Comparison of ENCODE assay signal across 8 cellular contexts in the genomic region with DNA sequence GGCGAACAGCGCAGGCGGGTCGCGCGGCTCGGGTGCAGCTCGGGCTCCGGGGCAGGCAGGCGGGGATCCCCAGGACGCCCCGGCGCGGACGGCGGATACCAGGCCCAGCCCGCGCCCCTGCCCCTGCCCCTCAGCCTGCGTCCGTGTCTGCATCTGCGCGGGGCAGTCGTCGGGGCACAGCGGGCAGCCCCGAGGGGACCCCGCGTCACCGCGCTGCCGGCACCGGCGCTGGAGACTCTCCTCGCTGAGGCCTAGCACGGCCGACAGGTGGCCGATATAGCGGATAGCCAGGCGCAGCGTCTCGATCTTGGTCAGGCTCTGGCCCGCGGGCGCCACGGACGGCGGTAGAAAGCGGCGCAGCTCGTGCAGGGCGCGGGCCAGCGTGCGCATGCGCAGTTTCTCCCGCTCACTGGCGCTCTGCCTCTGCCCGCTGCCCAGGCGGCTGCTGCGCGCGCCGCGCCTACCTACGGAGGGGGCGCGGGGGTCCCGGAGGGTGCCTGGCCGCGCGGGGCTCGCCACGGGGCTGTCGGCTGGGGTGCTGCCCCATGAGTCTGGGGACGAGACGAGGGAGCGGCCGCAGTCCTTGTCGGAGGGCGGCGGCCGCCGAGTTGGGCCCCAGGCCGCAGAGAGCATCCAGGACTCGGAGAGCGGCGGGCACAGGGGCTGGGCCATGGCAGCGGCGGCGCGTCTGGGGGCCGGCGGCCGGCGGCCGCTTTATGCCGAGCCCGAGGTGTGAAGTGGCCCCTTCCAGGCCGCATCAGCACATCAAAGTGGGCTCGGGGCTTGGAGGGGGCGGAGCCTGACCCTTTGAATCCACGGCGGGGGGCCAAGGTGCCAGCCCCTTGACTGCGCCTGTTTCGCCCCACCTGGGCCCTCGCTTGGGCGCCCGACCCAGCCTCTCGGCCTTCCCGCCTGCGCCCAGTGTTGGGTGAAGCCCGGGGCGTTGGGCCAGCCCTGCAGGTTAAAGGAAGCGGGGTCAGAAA. TPM values are rescaled to one million over a fixed set of nuclear protein-coding genes. Genes with fewer than 3 reads are reported as not detected.
DNase-seq lines count a peak whose midpoint lies in the region; ATAC-seq and TF ChIP-seq lines count a peak whose summit lies in the region.

A gene with protein sequence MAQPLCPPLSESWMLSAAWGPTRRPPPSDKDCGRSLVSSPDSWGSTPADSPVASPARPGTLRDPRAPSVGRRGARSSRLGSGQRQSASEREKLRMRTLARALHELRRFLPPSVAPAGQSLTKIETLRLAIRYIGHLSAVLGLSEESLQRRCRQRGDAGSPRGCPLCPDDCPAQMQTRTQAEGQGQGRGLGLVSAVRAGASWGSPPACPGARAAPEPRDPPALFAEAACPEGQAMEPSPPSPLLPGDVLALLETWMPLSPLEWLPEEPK (minus strand): TSS at position 690 of the 983 bp plus-strand sequence. CDS start 18 bp downstream, at position 672.

- peak within 1 kb of the TSS; percentile 93 to 99 (median 96) for H3K4me2 ChIP-seq in BLaER1 treated with 17β-estradiol and CSF1 and Interleukin-3, amounts not matched to agents 10 nM and 100 nM

- no peaks in the 10 kb centered on the region for H3K36me3 ChIP-seq in BLaER1 treated with 17β-estradiol and CSF1 and Interleukin-3, amounts not matched to agents 10 nM and 100 nM
- no peaks in the 10 kb centered on the region for H3K36me3 ChIP-seq in left lung

- H3K27me3 ChIP-seq in BLaER1 treated with 17β-estradiol and CSF1 and Interleukin-3, amounts not matched to agents 10 nM and 100 nM: peaks cover 28 to 48% (median 40%) of the 10 kb centered on the region in 11 experiments
- peaks cover 10 to 55% of the 10 kb centered on the region in 2 donors for H3K27me3 ChIP-seq in left lung

- peak within 1 kb of the TSS; percentile 68 to 84 (median 77) for H3K9ac ChIP-seq in BLaER1 treated with 17β-estradiol and CSF1 and Interleukin-3, amounts not matched to agents 10 nM and 100 nM

- DNase-seq in NCI-H524 (lab: John Stamatoyannopoulos, UW) (peak; percentile 85 to 95), cortex of kidney (lab: John Stamatoyannopoulos, UW) (peak; percentile 30), left lung (peak; percentile 94 to 99)
- peak; percentile 91 for DNase-seq in activated CD4-positive, alpha-beta T cell treated with anti-CD3 and anti-CD28 coated beads for 48 hours
- peak; percentile 77 for DNase-seq in stimulated activated CD4-positive, alpha-beta T cell treated with anti-CD3 and anti-CD28 coated beads, Interleukin-2, amount 100 ng/mL, for 4 hours (ENCODE audit: low read depth)

- peaks cover 0 to 14% (median 0%) of the 10 kb centered on the region in 11 experiments; a peak in 3 of 22 replicates for H4K20me1 ChIP-seq in BLaER1 treated with 17β-estradiol and CSF1 and Interleukin-3, amounts not matched to agents 10 nM and 100 nM

- H3K27ac ChIP-seq in BLaER1 treated with 17β-estradiol and CSF1 and Interleukin-3, amounts not matched to agents 10 nM and 100 nM: peak within 1 kb of the TSS in 9 of 11 experiments; percentile 23 to 56 (median 46); a peak in 14 of 22 replicates
- peak within 1 kb of the TSS in 1 of 2 donors; percentile 53 for H3K27ac ChIP-seq in left lung

- peaks cover 15 to 39% (median 32%) of the 10 kb centered on the region in 10 experiments; a peak in 19 of 20 replicates for H3K4me1 ChIP-seq in BLaER1 treated with 17β-estradiol and CSF1 and Interleukin-3, amounts not matched to agents 10 nM and 100 nM
- H3K4me1 ChIP-seq in left lung: peaks cover 4 to 17% of the 10 kb centered on the region in 2 donors

- TF ChIP-seq CTCF in left lung (IDR thresholded peaks at IDR 0.05): peak; percentile 64 to 85

- intact Hi-C loops in left lung (cut with DNase I): no loop called here

- no peaks in the 10 kb centered on the region for H3K9me3 ChIP-seq in BLaER1 treated with 17β-estradiol and CSF1 and Interleukin-3, amounts not matched to agents 10 nM and 100 nM (replicated peaks in 1 of 11)
- no peaks in the 10 kb centered on the region for H3K9me3 ChIP-seq in left lung

- peak within 1 kb of the TSS; percentile 57 to 77 (median 68) for H3K4me3 ChIP-seq in BLaER1 treated with 17β-estradiol and CSF1 and Interleukin-3, amounts not matched to agents 10 nM and 100 nM
- peak within 1 kb of the TSS; percentile 56 to 69 for H3K4me3 ChIP-seq in left lung

- ATAC-seq in GM19324 (IDR thresholded peaks at IDR 0.05; ENCODE audit: low FRiP score, unreplicated experiment) (peak; percentile 80), HG03460 (IDR thresholded peaks at IDR 0.05; ENCODE audit: unreplicated experiment) (peak; percentile 92), left lung (peak; percentile 91)

RNA-seq across cellular contexts. Expression of the gene that starts here (rescaled TPM):
- 1 to 10 TPM; 3.0 to 4.2 TPM for total RNA-seq in left lung

Comparison
In these comparisons a context has a peak if more than half of its experiments do, and no peak if none do; other contexts are left out.
1. DNase-seq: peak in every context shown above with its lines; median percentile 96 in left lung; 91 in activated CD4-positive, alpha-beta T cell treated with anti-CD3 and anti-CD28 coated beads for 48 hours; 90 in NCI-H524; 77 in stimulated activated CD4-positive, alpha-beta T cell treated with anti-CD3 and anti-CD28 coated beads, Interleukin-2, amount 100 ng/mL, for 4 hours; 30 in cortex of kidney.